1 cellular context compared by ENCODE assay signal in genomic region chr10:112223725-112224124, GRCh38.
TF ChIP-seq lines count a peak whose summit lies in the region.

No MANE protein-coding gene starts in this region.

TF ChIP-seq in liver, 16 proteins besides CTCF, POLR2A, EP300 and RAD21 (continued from another document):
- TF ChIP-seq REST (IDR thresholded peaks at IDR 0.05) (peak; percentile 72), HNF4A (conservative IDR thresholded peaks at IDR 0.05) (peak; percentile 91 to 94), JUND (IDR thresholded peaks at IDR 0.05) (peak; percentile 49 to 66), RXRA (IDR thresholded peaks at IDR 0.05) (peak; percentile 88 to 93)
